In the genomic region with DNA sequence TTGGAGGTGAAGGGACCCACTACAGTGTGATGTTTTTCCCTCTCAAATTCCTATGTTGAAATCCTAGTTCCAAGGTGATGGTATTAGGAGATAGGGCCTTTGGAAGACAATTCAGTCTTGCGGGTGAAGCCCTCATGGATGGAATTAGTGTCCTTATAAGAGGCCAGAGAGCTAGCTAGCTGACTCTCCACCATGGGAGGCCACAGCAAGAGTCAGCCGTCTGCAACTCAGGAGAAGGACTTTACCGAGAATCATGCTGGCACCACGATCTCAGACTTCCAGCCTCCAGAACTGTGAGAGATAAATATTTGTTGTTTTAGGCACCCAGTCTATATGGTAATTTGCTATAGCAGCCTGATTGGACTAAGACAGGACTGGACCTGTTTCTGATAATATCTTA, we compare ENCODE assay signal across 34 cellular contexts.
"Had no signal": no experiment of that assay in that cellular context is flagged by ENCODE, and none has a peak within 500 bp of the region (broad histone marks: within the 10 kb centered on the region; RNA-seq: fewer than 3 reads in every experiment).

No MANE protein-coding gene starts in this region.

- H3K36me3 ChIP-seq: MG63 had no signal

- DNase-seq: Karpas-422, Kasumi-1, MG63, MM.1S, MV-4-11, NCI-H1048, NCI-H1092, NCI-H1092 treated with DMSO at 0.1 percent for 48 hours, NCI-H1105, NCI-H1105 treated with DMSO at 0.1 percent for 48 hours, NCI-H1417, NCI-H1417 treated with DMSO at 0.1 percent for 48 hours, NCI-H1436, NCI-H1436 treated with DMSO at 0.1 percent for 48 hours, NCI-H146, NCI-H1694, NCI-H1694 treated with DMSO at 0.1 percent for 48 hours, NCI-H187, NCI-H187 treated with DMSO at 0.1 percent for 48 hours, NCI-H1930, NCI-H2029, NCI-H2029 treated with DMSO at 0.1 percent for 48 hours, NCI-H2081, NCI-H2081 treated with DMSO at 0.1 percent for 48 hours, NCI-H2107, NCI-H2171, NCI-H2171 treated with DMSO at 0.1 percent for 48 hours, NCI-H2227 treated with DMSO at 0.1 percent for 48 hours, NCI-H226, NCI-H345, NCI-H446, NCI-H446 treated with DMSO at 0.1 percent for 48 hours, NCI-H510A had no signal

- H3K27me3 ChIP-seq: MG63 had no signal

- H3K9ac ChIP-seq: KMS-11 had no signal

- H3K4me3 ChIP-seq: MG63 had no signal

- H3K27ac ChIP-seq: KMS-11 had no signal

- H3K9me3 ChIP-seq: MG63 had no signal

- H3K4me2 ChIP-seq: KMS-11 had no signal
